24 cellular contexts compared by ENCODE assay signal in genomic region chr11:63611395-63611747, GRCh38. TPM values are rescaled to one million over a fixed set of nuclear protein-coding genes. Genes with fewer than 3 reads are reported as not detected.
DNase-seq lines count a peak whose midpoint lies in the region; ATAC-seq and TF ChIP-seq lines count a peak whose summit lies in the region.
"Had no signal": no experiment of that assay in that cellular context is flagged by ENCODE, and none has a peak within 500 bp of the region (broad histone marks: within the 10 kb centered on the region; RNA-seq: fewer than 3 reads in every experiment).

No MANE protein-coding gene starts in this region.

- H3K27ac ChIP-seq in right atrium auricular region (peak overlapping the region; percentile 89 to 95), osteoblast (ENCODE audit: low read depth, low read length) (peak overlapping the region; percentile 73)
- H3K27ac ChIP-seq: A549, neutrophil, SJCRH30 had no signal

- no peaks in the 10 kb centered on the region for H3K36me3 ChIP-seq in right atrium auricular region
- H3K36me3 ChIP-seq in osteoblast (ENCODE audit: insufficient read depth, low read length) = no peaks in the 10 kb centered on the region
- H3K36me3 ChIP-seq: gastroesophageal sphincter, neutrophil, SJCRH30, upper lobe of left lung had no signal

- POLR2A ChIA-PET in T-cell (lab: Charles Lee) = no interaction called here

- intact Hi-C loops in Right ventricle myocardium inferior (cut with DNase I) = loop anchor here (2.0 kb wide), 1 partner anchor 39 kb away; no protein-coding TSS in a partner anchor

- peak overlapping the region in 1 of 2 donors; percentile 7 for H3K4me3 ChIP-seq in right atrium auricular region
- H3K4me3 ChIP-seq in osteoblast (ENCODE audit: insufficient read depth, low read length) = no peak overlapping the region
- H3K4me3 ChIP-seq: A549, gastroesophageal sphincter had no signal

- no peak for ATAC-seq in Right ventricle myocardium inferior
- ATAC-seq in activated naive CD4-positive, alpha-beta T cell treated with anti-CD3 and anti-CD28 coated beads, Interleukin-2, amount 50 U/mL, for 72 hours = no peak
- no peak for ATAC-seq in T-cell (replicated peaks in 1 of 4)
- ATAC-seq: A549, gastroesophageal sphincter had no signal

- H3K4me2 ChIP-seq in osteoblast (ENCODE audit: insufficient read depth, low read length) = peak overlapping the region; percentile 63
- H3K4me2 ChIP-seq: A549 had no signal

- H3K9me3 Mint-ChIP-seq in endothelial cell (ENCODE audit: unreplicated experiment) (no peaks in the 10 kb centered on the region), T-cell (no peaks in the 10 kb centered on the region)
- H3K9me3 Mint-ChIP-seq in activated naive CD4-positive, alpha-beta T cell treated with anti-CD3 and anti-CD28 coated beads, Interleukin-2, amount 50 U/mL, for 72 hours = no peaks in the 10 kb centered on the region
- H3K9me3 Mint-ChIP-seq: CD4-positive, alpha-beta memory T cell had no signal

- H4K20me1 ChIP-seq in osteoblast (ENCODE audit: insufficient read depth, low read length) = no peaks in the 10 kb centered on the region

- H3K36me3 Mint-ChIP-seq in endothelial cell (ENCODE audit: low read depth, unreplicated experiment) = no peaks in the 10 kb centered on the region
- H3K36me3 Mint-ChIP-seq in activated naive CD4-positive, alpha-beta T cell treated with anti-CD3 and anti-CD28 coated beads, Interleukin-2, amount 50 U/mL, for 72 hours = no peaks in the 10 kb centered on the region
- H3K36me3 Mint-ChIP-seq in T-cell = no peaks in the 10 kb centered on the region
- H3K36me3 Mint-ChIP-seq: CD4-positive, alpha-beta memory T cell had no signal

- peak overlapping the region; percentile 19 for H3K4me3 Mint-ChIP-seq in endothelial cell (ENCODE audit: unreplicated experiment)
- H3K4me3 Mint-ChIP-seq in T-cell = no peak overlapping the region
- H3K4me3 Mint-ChIP-seq: CD4-positive, alpha-beta memory T cell had no signal

- H3K27me3 Mint-ChIP-seq in endothelial cell (ENCODE audit: unreplicated experiment) (no peaks in the 10 kb centered on the region), T-cell (no peaks in the 10 kb centered on the region)
- H3K27me3 Mint-ChIP-seq: CD4-positive, alpha-beta memory T cell had no signal

- TF ChIP-seq CTCF in right atrium auricular region (IDR thresholded peaks at IDR 0.05) (no peak), endothelial cell (IDR thresholded peaks at IDR 0.05; ENCODE audit: unreplicated experiment) (no peak), osteoblast (IDR thresholded peaks at IDR 0.05; ENCODE audit: extremely low read depth, low read depth, low read length) (no peak)

- no peaks in the 10 kb centered on the region for H3K27me3 ChIP-seq in right atrium auricular region
- H3K27me3 ChIP-seq in osteoblast (ENCODE audit: insufficient read depth, low read length) = no peaks in the 10 kb centered on the region
- H3K27me3 ChIP-seq: gastroesophageal sphincter, SJCRH30, upper lobe of left lung had no signal

- H3K9me3 ChIP-seq in right atrium auricular region = no peaks in the 10 kb centered on the region
- H3K9me3 ChIP-seq in osteoblast (ENCODE audit: low read depth, low read length) = no peaks in the 10 kb centered on the region
- H3K9me3 ChIP-seq: A549, gastroesophageal sphincter, neutrophil, SJCRH30, upper lobe of left lung had no signal

- no peak overlapping the region for H2AFZ ChIP-seq in osteoblast (ENCODE audit: low read length)

- H3K4me1 Mint-ChIP-seq in endothelial cell (ENCODE audit: unreplicated experiment) (peaks cover 10% of the 10 kb centered on the region), T-cell (peaks cover 21 to 23% (median 23%) of the 10 kb centered on the region in 3 donors)

- CTCF ChIA-PET in T-cell (lab: Charles Lee) = no interaction called here

- no peak for DNase-seq in right atrium auricular region (ENCODE audit: low spot score)
- DNase-seq in Right ventricle myocardium inferior (ENCODE audit: missing footprints) = no peak
- DNase-seq in endothelial cell (ENCODE audit: low spot score) = no peak
- no peak for DNase-seq in osteoblast (ENCODE audit: insufficient read length, low spot score, missing footprints)
- no peak for DNase-seq in activated naive CD4-positive, alpha-beta T cell treated with anti-CD3 and anti-CD28 coated beads, Interleukin-2, amount 50 U/mL, for 72 hours (ENCODE audit: low spot score in 2 of 2)
- DNase-seq in GM19238 (ENCODE audit: insufficient read length, low spot score) = no peak
- DNase-seq in T-cell = no peak
- no peak for DNase-seq in SIG-M5 treated with dmso at 0.1 percent for 504 hours (lab: John Stamatoyannopoulos, UW; ENCODE audit: unreplicated experiment)
- DNase-seq: activated CD4-positive, alpha-beta T cell treated with anti-CD3 and anti-CD28 coated beads for 4 hours; activated naive CD4-positive, alpha-beta T cell treated with Interleukin-2 at 50 U/mL for 16 hours; CD4-positive, alpha-beta memory T cell; DND-41; IMR-90; islet precursor cell; NCI-H1930; NCI-H524; stimulated activated CD4-positive, alpha-beta T cell treated with anti-CD3 and anti-CD28 coated beads, Interleukin-4, amount 100 ng/mL, for 1 hour; stimulated activated CD8-positive, alpha-beta memory T cell treated with anti-CD3 and anti-CD28 coated beads, Interleukin-4, amount 100 ng/mL, for 48 hours; T1000 had no signal

- H3K79me2 ChIP-seq in osteoblast (ENCODE audit: insufficient read depth, low read length) = peaks cover 32% of the 10 kb centered on the region

- H3K27ac Mint-ChIP-seq in endothelial cell (ENCODE audit: unreplicated experiment) = no peak overlapping the region
- no peak overlapping the region for H3K27ac Mint-ChIP-seq in activated naive CD4-positive, alpha-beta T cell treated with anti-CD3 and anti-CD28 coated beads, Interleukin-2, amount 50 U/mL, for 72 hours
- peak overlapping the region in 1 of 2 donors; percentile 44 for H3K27ac Mint-ChIP-seq in T-cell

- H3K4me1 ChIP-seq in right atrium auricular region = peaks cover 0 to 43% of the 10 kb centered on the region in 2 donors
- peaks cover 51% of the 10 kb centered on the region for H3K4me1 ChIP-seq in osteoblast (ENCODE audit: insufficient read depth, low read length)

RNA-seq across cellular contexts. Expression of gene PLAAT3, which starts 2.9 kb away (rescaled TPM):
- total RNA-seq in right atrium auricular region = 100 to 1,000 TPM; 111 TPM
- 200 TPM for total RNA-seq in Right ventricle myocardium inferior
- 14.1 TPM for total RNA-seq in endothelial cell (ENCODE audit: unreplicated experiment)
- 25.6 and 34.4 TPM in 2 replicates for total RNA-seq in osteoblast
- 1 to 10 TPM; 6.3 to 9.4 TPM for total RNA-seq in activated naive CD4-positive, alpha-beta T cell treated with anti-CD3 and anti-CD28 coated beads, Interleukin-2, amount 50 U/mL, for 72 hours
- total RNA-seq in T-cell = 1 to 10 TPM; 3.7 to 10.0 (median 6.0) TPM

RNA-seq across cellular contexts. Expression of gene PLAAT2, which starts 48.2 kb away (rescaled TPM):
- total RNA-seq in right atrium auricular region (not detected), Right ventricle myocardium inferior (0.92 TPM), endothelial cell (ENCODE audit: unreplicated experiment) (not detected), osteoblast (not detected in 2 replicates), T-cell (under 1 TPM in 2 of 5 donors, not detected in 3; 0.51 to 0.53 TPM)
- not detected for total RNA-seq in activated naive CD4-positive, alpha-beta T cell treated with anti-CD3 and anti-CD28 coated beads, Interleukin-2, amount 50 U/mL, for 72 hours
- total RNA-seq: CD4-positive, alpha-beta memory T cell; gastroesophageal sphincter; IMR-90; SJCRH30 had no signal

RNA-seq across cellular contexts. Expression of gene ATL3, which starts 59.8 kb away (rescaled TPM):
- 10 to 100 TPM; 17.9 to 33.5 TPM for total RNA-seq in right atrium auricular region
- 15.4 TPM for total RNA-seq in Right ventricle myocardium inferior
- 35.6 TPM for total RNA-seq in endothelial cell (ENCODE audit: unreplicated experiment)
- total RNA-seq in osteoblast = 276 and 300 TPM in 2 replicates
- 10 to 100 TPM; 14.5 to 26.9 TPM for total RNA-seq in activated naive CD4-positive, alpha-beta T cell treated with anti-CD3 and anti-CD28 coated beads, Interleukin-2, amount 50 U/mL, for 72 hours
- total RNA-seq in T-cell = 10 to 100 TPM; 27.4 to 43.7 (median 37.6) TPM
